8 cellular contexts compared by ENCODE assay signal in genomic region chr19:45645631-45646344, GRCh38. TPM values are rescaled to one million over a fixed set of nuclear protein-coding genes. Genes with fewer than 3 reads are reported as not detected.
A peak's percentile ranks its signal among the peaks of the same experiment; 100 is the strongest.
DNase-seq lines count a peak whose midpoint lies in the region; ATAC-seq and TF ChIP-seq lines count a peak whose summit lies in the region.

No MANE protein-coding gene starts in this region.

- no peaks in the 10 kb centered on the region for H3K27me3 ChIP-seq in BE2C

- H3K4me1 ChIP-seq in BE2C, result 0 out of 2 replicates have a peak, but pooled peaks cover 6% of the 10 kb centered on the region

- peak; percentile 44 for ATAC-seq in GM19455 (IDR thresholded peaks at IDR 0.05; ENCODE audit: unreplicated experiment)
- no peak for ATAC-seq in GM18870 (IDR thresholded peaks at IDR 0.05; ENCODE audit: unreplicated experiment)

- in situ Hi-C loops in astrocyte of the spinal cord (cut with HindIII; ENCODE audit: low sequenced_read_pairs), result no loop called here

- DNase-seq in BE2C, result peak; percentile 96
- peak; percentile 79 for DNase-seq in NCI-H146 (lab: John Stamatoyannopoulos, UW)
- DNase-seq in T1000 (lab: John Stamatoyannopoulos, UW), result peak; percentile 72
- DNase-seq in astrocyte of the spinal cord (ENCODE audit: low read depth, low spot score), result peak; percentile 89
- peak; percentile 91 to 95 for DNase-seq in hippocampal formation (lab: John Stamatoyannopoulos, UW)
- DNase-seq in retinal pigment epithelial cell (ENCODE audit: low read depth), result peak; percentile 100

- no peak for TF ChIP-seq CTCF in BE2C (IDR thresholded peaks at IDR 0.05; ENCODE audit: low read depth, low read length)
- no peak for TF ChIP-seq CTCF in astrocyte of the spinal cord (IDR thresholded peaks at IDR 0.05; ENCODE audit: low read depth, low read length)
- TF ChIP-seq CTCF in retinal pigment epithelial cell (conservative IDR thresholded peaks at IDR 0.05; ENCODE audit: low read depth, low read length), result no peak

- H3K36me3 ChIP-seq in BE2C, result no peaks in the 10 kb centered on the region

- H3K4me3 ChIP-seq in BE2C (ENCODE audit: low read depth, low read length) (peak overlapping the region; percentile 59), astrocyte of the spinal cord (ENCODE audit: low read depth, low read length) (peak overlapping the region; percentile 47), retinal pigment epithelial cell (ENCODE audit: low read length) (peak overlapping the region; percentile 61)

- no peaks in the 10 kb centered on the region for H3K9me3 ChIP-seq in BE2C

RNA-seq across cellular contexts. Expression of gene EML2, which starts 6.6 kb away (rescaled TPM):
- 25.9 TPM for polyA plus RNA-seq in BE2C (2012; ENCODE audit: insufficient read depth, insufficient read length, low read depth)

RNA-seq across cellular contexts. Expression of gene GIPR, which starts 22.2 kb away (rescaled TPM):
- 1.2 TPM for polyA plus RNA-seq in BE2C (2012; ENCODE audit: insufficient read depth, insufficient read length, low read depth)

RNA-seq across cellular contexts. Expression of gene GPR4, which starts 43.8 kb away (rescaled TPM):
- 8.6 TPM for polyA plus RNA-seq in BE2C (2012; ENCODE audit: insufficient read depth, insufficient read length, low read depth)

RNA-seq across cellular contexts. Expression of gene SNRPD2, which starts 46.0 kb away (rescaled TPM):
- 1,335 TPM for polyA plus RNA-seq in BE2C (2012; ENCODE audit: insufficient read depth, insufficient read length, low read depth)

RNA-seq across cellular contexts. Expression of gene QPCTL, which starts 46.7 kb away (rescaled TPM):
- polyA plus RNA-seq in BE2C (2012; ENCODE audit: insufficient read depth, insufficient read length, low read depth), result 4.4 TPM
